Comparison of ENCODE assay signal across 8 cellular contexts in genomic region chr5:36876389-36876964, GRCh38. TPM values are rescaled to one million over a fixed set of nuclear protein-coding genes. Genes with fewer than 3 reads are reported as not detected.
DNase-seq lines count a peak whose midpoint lies in the region; ATAC-seq, FAIRE-seq and TF ChIP-seq lines count a peak whose summit lies in the region.

Gene NIPBL (plus strand): TSS chr5:36876769. CDS start chr5:36953697, 76,928 bp downstream.

- peak; percentile 99 for DNase-seq in NCI-H2081 (lab: John Stamatoyannopoulos, UW)
- peak; percentile 83 for DNase-seq in T1000 (lab: John Stamatoyannopoulos, UW)
- peak; percentile 96 for DNase-seq in astrocyte of the hippocampus (ENCODE audit: low read depth, low spot score)
- peak; percentile 64 to 96 (median 86) for DNase-seq in hypothalamus (lab: John Stamatoyannopoulos, UW)
- peak; percentile 92 for DNase-seq in sciatic nerve (ENCODE audit: low spot score)
- no peak for DNase-seq in D721Med (ENCODE audit: insufficient read length, low spot score)

- no peak for FAIRE-seq in D721Med (lab: Jason Lieb, UNC)

- ATAC-seq in GM18511 (IDR thresholded peaks at IDR 0.05; ENCODE audit: unreplicated experiment) (peak; percentile 74), HG03039 (IDR thresholded peaks at IDR 0.05; ENCODE audit: unreplicated experiment) (peak; percentile 47), sciatic nerve (peak; percentile 93)

- intact Hi-C loops in sciatic nerve (cut with DNase I): no loop called here

- no peak for TF ChIP-seq CTCF in D721Med (IDR thresholded peaks at IDR 0.05; ENCODE audit: insufficient read depth, missing control alignments)

RNA-seq across cellular contexts. Expression of gene NIPBL, which starts in this region (rescaled TPM):
- 97.0 TPM for total RNA-seq in sciatic nerve
